ENCODE assay signal across 19 cellular contexts in the genomic region with DNA sequence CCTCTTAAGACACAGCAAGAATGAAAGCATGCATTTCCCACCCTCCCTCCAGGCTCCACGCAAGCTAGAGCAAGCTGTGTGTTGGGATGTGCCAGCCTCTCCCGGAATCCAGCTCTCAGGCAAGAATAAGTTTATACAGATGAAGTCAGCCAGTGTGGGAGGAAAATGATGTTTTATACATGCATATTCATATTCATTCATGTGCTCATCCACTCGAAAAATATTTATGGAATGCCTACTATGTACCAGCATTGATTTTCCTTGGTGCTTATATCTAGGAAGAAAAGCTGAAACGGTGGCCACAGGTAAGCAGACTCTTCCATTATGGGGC.
DNase-seq lines count a peak whose midpoint lies in the region; ATAC-seq, FAIRE-seq and TF ChIP-seq lines count a peak whose summit lies in the region.
"Had no signal": no experiment of that assay in that cellular context is flagged by ENCODE, and none has a peak within 500 bp of the region (broad histone marks: within the 10 kb centered on the region; RNA-seq: fewer than 3 reads in every experiment).

No MANE protein-coding gene starts in this region.

- H3K4me3 ChIP-seq in CD8-positive, alpha-beta T cell (ENCODE audit: low read depth, low read length): no peak overlapping the region
- H3K4me3 ChIP-seq in IMR-90 (ENCODE audit: insufficient read depth, low read depth, low read length) (no peak overlapping the region), bronchial epithelial cell (ENCODE audit: low read depth, low read length) (no peak overlapping the region)

- H2BK15ac ChIP-seq in IMR-90 (ENCODE audit: low read depth, low read length) (no peak overlapping the region), H9 (ENCODE audit: low read depth, low read length) (no peak overlapping the region)

- CTCF ChIA-PET in CD8-positive, alpha-beta T cell (lab: Charles Lee): interaction anchor here (1.0 to 1.4 kb wide), 2 partner anchors 11 to 13 kb away, joined by 3 to 5 read pairs; no protein-coding TSS in a partner anchor
- CTCF ChIA-PET in IMR-90 (lab: Yijun Ruan, JAX): no interaction called here
- CTCF ChIA-PET in activated CD8-positive, alpha-beta T cell treated with anti-CD3 and anti-CD28 coated beads, Interleukin-2, amount 10 ng/mL, durations not matched to agents 7 days and 5 days (lab: Charles Lee): interaction anchor here (0.8 to 1.5 kb wide), 3 partner anchors 11 to 20 kb away, joined by 3 to 5 read pairs (median 3); no protein-coding TSS in a partner anchor

- no peak for ATAC-seq in CD8-positive, alpha-beta T cell
- ATAC-seq in IMR-90 (ENCODE audit: low read depth): peak; percentile 24; the same call in 1 of the 2 replicates
- peak; percentile 46 for ATAC-seq in foreskin keratinocyte
- no peak for ATAC-seq in activated CD8-positive, alpha-beta T cell treated with anti-CD3 and anti-CD28 coated beads, Interleukin-2, amount 10 ng/mL, durations not matched to agents 7 days and 5 days
- no peak for ATAC-seq in GM21381 (IDR thresholded peaks at IDR 0.05; ENCODE audit: unreplicated experiment)

- no peak for TF ChIP-seq RAD21 in IMR-90 (IDR thresholded peaks at IDR 0.05; ENCODE audit: low read length)

- H3K56ac ChIP-seq in IMR-90 (ENCODE audit: extremely low read depth, insufficient read depth, low read length) (no peak overlapping the region), H9 (ENCODE audit: insufficient read length, low read depth, low read length) (no peak overlapping the region)

- H3K9me3 Mint-ChIP-seq in CD8-positive, alpha-beta T cell: no peaks in the 10 kb centered on the region
- H3K9me3 Mint-ChIP-seq in H9 (no peaks in the 10 kb centered on the region), nephron progenitor cell (peaks cover 4% of the 10 kb centered on the region)
- no peaks in the 10 kb centered on the region for H3K9me3 Mint-ChIP-seq in activated CD8-positive, alpha-beta T cell treated with anti-CD3 and anti-CD28 coated beads, Interleukin-2, amount 10 ng/mL, durations not matched to agents 7 days and 5 days (ENCODE audit: insufficient read depth)
- H3K9me3 Mint-ChIP-seq: CD4-positive, CD25-positive, alpha-beta regulatory T cell had no signal

- H2BK5ac ChIP-seq in IMR-90 (ENCODE audit: low read depth, low read length, poor library complexity, severe bottlenecking): no peak overlapping the region
- H2BK5ac ChIP-seq in H9 (ENCODE audit: insufficient read length, low read length): no peak overlapping the region

- H2BK20ac ChIP-seq in IMR-90 (ENCODE audit: low read depth, low read length): no peak overlapping the region
- H2BK20ac ChIP-seq in H9 (ENCODE audit: low read depth, low read length, poor library complexity, severe bottlenecking): no peak overlapping the region

- no peak for FAIRE-seq in bronchial epithelial cell (lab: Jason Lieb, UNC)
- FAIRE-seq: RCC 7860 had no signal

- no peaks in the 10 kb centered on the region for H3K27me3 ChIP-seq in CD8-positive, alpha-beta T cell (ENCODE audit: insufficient read depth, low read length)
- H3K27me3 ChIP-seq in IMR-90 (ENCODE audit: control insufficient read depth, insufficient read depth, low read length) (peaks cover 20% of the 10 kb centered on the region), bronchial epithelial cell (ENCODE audit: control insufficient read depth, insufficient read depth, low read length) (no peaks in the 10 kb centered on the region), foreskin keratinocyte (no peaks in the 10 kb centered on the region), H9 (ENCODE audit: insufficient read depth, low read length) (no peaks in the 10 kb centered on the region)

- H3K4me1 ChIP-seq in CD8-positive, alpha-beta T cell (ENCODE audit: insufficient read depth, low read length): no peaks in the 10 kb centered on the region
- H3K4me1 ChIP-seq in IMR-90 (ENCODE audit: control insufficient read depth, insufficient read depth, low read length) (peaks cover 5% of the 10 kb centered on the region), foreskin keratinocyte (peaks cover 8% of the 10 kb centered on the region), H9 (ENCODE audit: insufficient read depth, low read length) (no peaks in the 10 kb centered on the region)

- H2AK5ac ChIP-seq in IMR-90 (ENCODE audit: low read depth, low read length) (no peak overlapping the region), H9 (ENCODE audit: insufficient read length, low read length) (no peak overlapping the region)

- H3K9me3 ChIP-seq in CD8-positive, alpha-beta T cell (ENCODE audit: low read length): no peaks in the 10 kb centered on the region
- H3K9me3 ChIP-seq in IMR-90 (ENCODE audit: control insufficient read depth, insufficient read depth, low read length): no peaks in the 10 kb centered on the region
- no peaks in the 10 kb centered on the region for H3K9me3 ChIP-seq in H9 (ENCODE audit: control insufficient read depth, low read depth, low read length)

- H3K79me2 ChIP-seq in H9 (ENCODE audit: insufficient read depth, low read length): no peaks in the 10 kb centered on the region

- H4K91ac ChIP-seq in IMR-90 (ENCODE audit: insufficient read depth, low read depth, low read length) (no peak overlapping the region), H9 (ENCODE audit: insufficient read length, low read depth, low read length) (no peak overlapping the region)

- H3K79me1 ChIP-seq in IMR-90 (ENCODE audit: low read depth in 1 of 2, low read length in 2 of 2) (no peaks in the 10 kb centered on the region), H9 (ENCODE audit: insufficient read depth, low read depth, low read length, poor library complexity, severe bottlenecking) (no peaks in the 10 kb centered on the region)

- no CpG with 5 or more reads among the region's 4 CpGs for WGBS in IMR-90 (ENCODE audit: extremely low coverage in 2 of 2, insufficient read length in 1 of 2), 2 experiments
- WGBS in H9 (ENCODE audit: extremely low coverage, insufficient read length, low lambda C conversion rate): no CpG with 5 or more reads among the region's 4 CpGs

- no peak for TF ChIP-seq CTCF in CD8-positive, alpha-beta T cell (IDR thresholded peaks at IDR 0.05)
- TF ChIP-seq CTCF in IMR-90 (conservative IDR thresholded peaks at IDR 0.05; ENCODE audit: low read depth, low read length) (no peak), bronchial epithelial cell (IDR thresholded peaks at IDR 0.05; ENCODE audit: insufficient read depth, low read length, severe bottlenecking) (no peak), foreskin keratinocyte (conservative IDR thresholded peaks at IDR 0.05) (no peak), H9 (conservative IDR thresholded peaks at IDR 0.05) (no peak), nephron progenitor cell (IDR thresholded peaks at IDR 0.05) (no peak)

- intact Hi-C loops in CD8-positive, alpha-beta T cell (cut with DNase I, micrococcal nuclease): no loop called here
- intact Hi-C loops in IMR-90 (cut with micrococcal nuclease): no loop called here

- no TSS peak for BruUV-seq in IMR-90 (replicated peaks; lab: Mats Ljungman, UMichigan)

- H3K36me3 ChIP-seq in CD8-positive, alpha-beta T cell (ENCODE audit: insufficient read depth, low read length): peaks cover 20% of the 10 kb centered on the region
- no peaks in the 10 kb centered on the region for H3K36me3 ChIP-seq in IMR-90 (ENCODE audit: control insufficient read depth, insufficient read depth, low read length)
- H3K36me3 ChIP-seq in bronchial epithelial cell (ENCODE audit: control insufficient read depth, insufficient read depth, low read length): no peaks in the 10 kb centered on the region

- H3K27ac ChIP-seq in CD8-positive, alpha-beta T cell (ENCODE audit: low read depth, low read length): no peak overlapping the region
- no peak overlapping the region for H3K27ac ChIP-seq in IMR-90 (ENCODE audit: insufficient read depth, low read length)
- H3K27ac ChIP-seq in foreskin keratinocyte: peak overlapping the region; percentile 27
- H3K27ac ChIP-seq in H9 (ENCODE audit: insufficient read length, low read depth, low read length): no peak overlapping the region

- peaks cover 69% of the 10 kb centered on the region for H3K36me3 Mint-ChIP-seq in CD8-positive, alpha-beta T cell
- H3K36me3 Mint-ChIP-seq in H9 (ENCODE audit: insufficient read depth in 1 of 3, low read depth in 3 of 3): no peaks in the 10 kb centered on the region
- no peaks in the 10 kb centered on the region for H3K36me3 Mint-ChIP-seq in nephron progenitor cell (ENCODE audit: low read depth)
- H3K36me3 Mint-ChIP-seq in activated CD8-positive, alpha-beta T cell treated with anti-CD3 and anti-CD28 coated beads, Interleukin-2, amount 10 ng/mL, durations not matched to agents 7 days and 5 days (ENCODE audit: low read depth): peaks cover 54% of the 10 kb centered on the region

- no peak overlapping the region for H2AFZ ChIP-seq in IMR-90 (replicated peaks; ENCODE audit: low read length, poor library complexity)
- H2AFZ ChIP-seq in H9 (ENCODE audit: low read length): no peak overlapping the region

- no peak overlapping the region for H3K4me3 Mint-ChIP-seq in CD8-positive, alpha-beta T cell
- H3K4me3 Mint-ChIP-seq in H9: no peak overlapping the region
- H3K4me3 Mint-ChIP-seq in nephron progenitor cell: no peak overlapping the region
- H3K4me3 Mint-ChIP-seq in activated CD8-positive, alpha-beta T cell treated with anti-CD3 and anti-CD28 coated beads, Interleukin-2, amount 10 ng/mL, durations not matched to agents 7 days and 5 days: no peak overlapping the region
- H3K4me3 Mint-ChIP-seq: CD4-positive, CD25-positive, alpha-beta regulatory T cell had no signal

- H3K9me1 ChIP-seq in IMR-90 (ENCODE audit: insufficient read depth, low read length): no peaks in the 10 kb centered on the region

- no peaks in the 10 kb centered on the region for H3K23me2 ChIP-seq in H9 (ENCODE audit: insufficient read length, low read depth, low read length, poor library complexity, severe bottlenecking)

- H3K27ac Mint-ChIP-seq in CD8-positive, alpha-beta T cell: peak overlapping the region; percentile 33
- no peak overlapping the region for H3K27ac Mint-ChIP-seq in H9
- H3K27ac Mint-ChIP-seq in nephron progenitor cell: no peak overlapping the region
- no peak overlapping the region for H3K27ac Mint-ChIP-seq in activated CD8-positive, alpha-beta T cell treated with anti-CD3 and anti-CD28 coated beads, Interleukin-2, amount 10 ng/mL, durations not matched to agents 7 days and 5 days

- dilution Hi-C loops in IMR-90 (cut with HindIII; ENCODE audit: low sequenced_read_pairs, unreplicated experiment): no loop called here

- H4K20me1 ChIP-seq in IMR-90 (ENCODE audit: insufficient read depth, low read length) (no peaks in the 10 kb centered on the region), H9 (ENCODE audit: control insufficient read depth, insufficient read depth, insufficient read length) (no peaks in the 10 kb centered on the region)

- H3K4me2 ChIP-seq in IMR-90 (ENCODE audit: low read depth, low read length) (no peak overlapping the region), H9 (ENCODE audit: insufficient read depth, insufficient read length, low read length) (no peak overlapping the region)

- no peak overlapping the region for H3T11ph ChIP-seq in H9 (ENCODE audit: low read length)

- H3K4ac ChIP-seq in IMR-90 (ENCODE audit: low read depth, low read length) (no peak overlapping the region), H9 (ENCODE audit: low read depth, low read length) (no peak overlapping the region)

- H2AK9ac ChIP-seq in IMR-90 (replicated peaks; ENCODE audit: low read depth, low read length, poor library complexity): no peak overlapping the region

- H3K9ac ChIP-seq in IMR-90 (ENCODE audit: low read depth, low read length) (no peak overlapping the region), H9 (ENCODE audit: extremely low read depth, insufficient read length, low read length) (no peak overlapping the region)

- H4K8ac ChIP-seq in IMR-90 (ENCODE audit: low read depth in 2 of 2, low read length in 2 of 2) (no peak overlapping the region), H9 (replicated peaks; ENCODE audit: insufficient read length, low read depth, low read length) (no peak overlapping the region)

- H3K23ac ChIP-seq in IMR-90 (ENCODE audit: low read depth, low read length) (no peak overlapping the region), H9 (ENCODE audit: insufficient read length, low read depth, low read length) (no peak overlapping the region)

- in situ Hi-C loops in IMR-90 (cut with MboI; ENCODE audit: low sequenced_read_pairs): no loop called here

- no peak overlapping the region for H3K18ac ChIP-seq in IMR-90 (ENCODE audit: low read depth, low read length)
- no peak overlapping the region for H3K18ac ChIP-seq in H9 (ENCODE audit: insufficient read length, low read depth, low read length)

- H4K5ac ChIP-seq in IMR-90 (ENCODE audit: low read depth, low read length) (no peak overlapping the region), H9 (ENCODE audit: insufficient read length, low read depth, low read length) (no peak overlapping the region)

- H3K14ac ChIP-seq in IMR-90 (replicated peaks; ENCODE audit: low read depth, low read length): no peak overlapping the region
- no peak overlapping the region; the same call in 1 of the 2 replicates for H3K14ac ChIP-seq in H9 (ENCODE audit: insufficient read depth, low read length)

- no peak overlapping the region for H2BK120ac ChIP-seq in IMR-90 (ENCODE audit: low read depth, low read length)
- H2BK120ac ChIP-seq in H9 (ENCODE audit: low read depth, low read length, poor library complexity, severe bottlenecking): no peak overlapping the region

- no peak for TF ChIP-seq POLR2A in IMR-90 (IDR thresholded peaks at IDR 0.05; ENCODE audit: low read depth, low read length)

- no peaks in the 10 kb centered on the region for H3K27me3 Mint-ChIP-seq in CD8-positive, alpha-beta T cell (ENCODE audit: low read depth)
- H3K27me3 Mint-ChIP-seq in H9 (ENCODE audit: low read depth) (no peaks in the 10 kb centered on the region), nephron progenitor cell (ENCODE audit: low read depth, poor library complexity) (peaks cover 10% of the 10 kb centered on the region)
- no peaks in the 10 kb centered on the region for H3K27me3 Mint-ChIP-seq in activated CD8-positive, alpha-beta T cell treated with anti-CD3 and anti-CD28 coated beads, Interleukin-2, amount 10 ng/mL, durations not matched to agents 7 days and 5 days (ENCODE audit: low read depth)
- H3K27me3 Mint-ChIP-seq: CD4-positive, CD25-positive, alpha-beta regulatory T cell had no signal

- H3K4me1 Mint-ChIP-seq in CD8-positive, alpha-beta T cell (ENCODE audit: low read depth): peaks cover 7% of the 10 kb centered on the region
- H3K4me1 Mint-ChIP-seq in H9 (peaks cover 3 to 4% of the 10 kb centered on the region in 2 experiments; a peak in 1 of 4 replicates), nephron progenitor cell (no peaks in the 10 kb centered on the region)
- H3K4me1 Mint-ChIP-seq in activated CD8-positive, alpha-beta T cell treated with anti-CD3 and anti-CD28 coated beads, Interleukin-2, amount 10 ng/mL, durations not matched to agents 7 days and 5 days (ENCODE audit: low read depth): peaks cover 3% of the 10 kb centered on the region

- H2BK12ac ChIP-seq in H9 (ENCODE audit: insufficient read length, low read depth, low read length): no peak overlapping the region

- POLR2A ChIA-PET in CD8-positive, alpha-beta T cell (lab: Charles Lee): no interaction called here
- POLR2A ChIA-PET in IMR-90 (lab: Charles Lee; ENCODE audit: unreplicated experiment): no interaction called here
- POLR2A ChIA-PET in activated CD8-positive, alpha-beta T cell treated with anti-CD3 and anti-CD28 coated beads, Interleukin-2, amount 10 ng/mL, durations not matched to agents 7 days and 5 days (lab: Charles Lee): no interaction called here

- DNase-seq in CD8-positive, alpha-beta T cell: no peak
- DNase-seq in IMR-90: peak; percentile 36
- peak; percentile 92 for DNase-seq in bronchial epithelial cell (ENCODE audit: low read depth)
- DNase-seq in foreskin keratinocyte: peak; percentile 91 to 96
- DNase-seq in H9: no peak
- no peak for DNase-seq in nephron progenitor cell
- no peak for DNase-seq in activated CD8-positive, alpha-beta T cell treated with anti-CD3 and anti-CD28 coated beads, Interleukin-2, amount 10 ng/mL, durations not matched to agents 7 days and 5 days
- DNase-seq: Calu3; CD4-positive, CD25-positive, alpha-beta regulatory T cell; DMS79; GF-D8; H7; Kasumi-1; NCI-H187 treated with DMSO at 0.1 percent for 48 hours; NCI-H2171; NCI-H510A; NCI-H82 had no signal

Comparison
In these comparisons a context has a peak if more than half of its experiments do, and no peak if none do; other contexts are left out.
1. ATAC-seq: peak in IMR-90 (single experiment) and foreskin keratinocyte (single experiment); none in CD8-positive, alpha-beta T cell (single experiment), activated CD8-positive, alpha-beta T cell treated with anti-CD3 and anti-CD28 coated beads, Interleukin-2, amount 10 ng/mL, durations not matched to agents 7 days and 5 days (single experiment) and GM21381 (single experiment).
2. DNase-seq: peak in IMR-90 (single experiment), bronchial epithelial cell (single experiment) and foreskin keratinocyte (2 of 2); none in CD8-positive, alpha-beta T cell (0 of 7), H9 (single experiment), nephron progenitor cell (single experiment) and activated CD8-positive, alpha-beta T cell treated with anti-CD3 and anti-CD28 coated beads, Interleukin-2, amount 10 ng/mL, durations not matched to agents 7 days and 5 days (single experiment).